ENCODE assay signal across 1 cellular context in genomic region chr19:2215281-2215751, GRCh38.
TF ChIP-seq lines count a peak whose summit lies in the region.

No MANE protein-coding gene starts in this region.

TF ChIP-seq in GM23338, 12 proteins besides CTCF, POLR2A, EP300 and RAD21 (continued from another document):
- TF ChIP-seq, protein P1, sequence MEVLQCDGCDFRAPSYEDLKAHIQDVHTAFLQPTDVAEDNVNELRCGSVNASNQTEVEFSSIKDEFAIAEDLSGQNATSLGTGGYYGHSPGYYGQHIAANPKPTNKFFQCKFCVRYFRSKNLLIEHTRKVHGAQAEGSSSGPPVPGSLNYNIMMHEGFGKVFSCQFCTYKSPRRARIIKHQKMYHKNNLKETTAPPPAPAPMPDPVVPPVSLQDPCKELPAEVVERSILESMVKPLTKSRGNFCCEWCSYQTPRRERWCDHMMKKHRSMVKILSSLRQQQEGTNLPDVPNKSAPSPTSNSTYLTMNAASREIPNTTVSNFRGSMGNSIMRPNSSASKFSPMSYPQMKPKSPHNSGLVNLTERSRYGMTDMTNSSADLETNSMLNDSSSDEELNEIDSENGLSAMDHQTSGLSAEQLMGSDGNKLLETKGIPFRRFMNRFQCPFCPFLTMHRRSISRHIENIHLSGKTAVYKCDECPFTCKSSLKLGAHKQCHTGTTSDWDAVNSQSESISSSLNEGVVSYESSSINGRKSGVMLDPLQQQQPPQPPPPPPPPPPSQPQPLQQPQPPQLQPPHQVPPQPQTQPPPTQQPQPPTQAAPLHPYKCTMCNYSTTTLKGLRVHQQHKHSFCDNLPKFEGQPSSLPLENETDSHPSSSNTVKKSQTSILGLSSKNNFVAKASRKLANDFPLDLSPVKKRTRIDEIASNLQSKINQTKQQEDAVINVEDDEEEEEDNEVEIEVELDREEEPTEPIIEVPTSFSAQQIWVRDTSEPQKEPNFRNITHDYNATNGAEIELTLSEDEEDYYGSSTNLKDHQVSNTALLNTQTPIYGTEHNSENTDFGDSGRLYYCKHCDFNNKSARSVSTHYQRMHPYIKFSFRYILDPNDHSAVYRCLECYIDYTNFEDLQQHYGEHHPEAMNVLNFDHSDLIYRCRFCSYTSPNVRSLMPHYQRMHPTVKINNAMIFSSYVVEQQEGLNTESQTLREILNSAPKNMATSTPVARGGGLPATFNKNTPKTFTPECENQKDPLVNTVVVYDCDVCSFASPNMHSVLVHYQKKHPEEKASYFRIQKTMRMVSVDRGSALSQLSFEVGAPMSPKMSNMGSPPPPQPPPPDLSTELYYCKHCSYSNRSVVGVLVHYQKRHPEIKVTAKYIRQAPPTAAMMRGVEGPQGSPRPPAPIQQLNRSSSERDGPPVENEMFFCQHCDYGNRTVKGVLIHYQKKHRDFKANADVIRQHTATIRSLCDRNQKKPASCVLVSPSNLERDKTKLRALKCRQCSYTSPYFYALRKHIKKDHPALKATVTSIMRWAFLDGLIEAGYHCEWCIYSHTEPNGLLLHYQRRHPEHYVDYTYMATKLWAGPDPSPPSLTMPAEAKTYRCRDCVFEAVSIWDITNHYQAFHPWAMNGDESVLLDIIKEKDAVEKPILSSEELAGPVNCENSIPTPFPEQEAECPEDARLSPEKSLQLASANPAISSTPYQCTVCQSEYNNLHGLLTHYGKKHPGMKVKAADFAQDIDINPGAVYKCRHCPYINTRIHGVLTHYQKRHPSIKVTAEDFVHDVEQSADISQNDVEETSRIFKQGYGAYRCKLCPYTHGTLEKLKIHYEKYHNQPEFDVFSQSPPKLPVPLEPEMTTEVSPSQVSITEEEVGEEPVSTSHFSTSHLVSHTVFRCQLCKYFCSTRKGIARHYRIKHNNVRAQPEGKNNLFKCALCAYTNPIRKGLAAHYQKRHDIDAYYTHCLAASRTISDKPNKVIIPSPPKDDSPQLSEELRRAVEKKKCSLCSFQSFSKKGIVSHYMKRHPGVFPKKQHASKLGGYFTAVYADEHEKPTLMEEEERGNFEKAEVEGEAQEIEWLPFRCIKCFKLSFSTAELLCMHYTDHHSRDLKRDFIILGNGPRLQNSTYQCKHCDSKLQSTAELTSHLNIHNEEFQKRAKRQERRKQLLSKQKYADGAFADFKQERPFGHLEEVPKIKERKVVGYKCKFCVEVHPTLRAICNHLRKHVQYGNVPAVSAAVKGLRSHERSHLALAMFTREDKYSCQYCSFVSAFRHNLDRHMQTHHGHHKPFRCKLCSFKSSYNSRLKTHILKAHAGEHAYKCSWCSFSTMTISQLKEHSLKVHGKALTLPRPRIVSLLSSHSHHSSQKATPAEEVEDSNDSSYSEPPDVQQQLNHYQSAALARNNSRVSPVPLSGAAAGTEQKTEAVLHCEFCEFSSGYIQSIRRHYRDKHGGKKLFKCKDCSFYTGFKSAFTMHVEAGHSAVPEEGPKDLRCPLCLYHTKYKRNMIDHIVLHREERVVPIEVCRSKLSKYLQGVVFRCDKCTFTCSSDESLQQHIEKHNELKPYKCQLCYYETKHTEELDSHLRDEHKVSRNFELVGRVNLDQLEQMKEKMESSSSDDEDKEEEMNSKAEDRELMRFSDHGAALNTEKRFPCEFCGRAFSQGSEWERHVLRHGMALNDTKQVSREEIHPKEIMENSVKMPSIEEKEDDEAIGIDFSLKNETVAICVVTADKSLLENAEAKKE (CRISPR knock-in tag; IDR thresholded peaks at IDR 0.05): no peak
- no peak for TF ChIP-seq ZNF114 (CRISPR knock-in tag; IDR thresholded peaks at IDR 0.05)
- TF ChIP-seq, protein P2, sequence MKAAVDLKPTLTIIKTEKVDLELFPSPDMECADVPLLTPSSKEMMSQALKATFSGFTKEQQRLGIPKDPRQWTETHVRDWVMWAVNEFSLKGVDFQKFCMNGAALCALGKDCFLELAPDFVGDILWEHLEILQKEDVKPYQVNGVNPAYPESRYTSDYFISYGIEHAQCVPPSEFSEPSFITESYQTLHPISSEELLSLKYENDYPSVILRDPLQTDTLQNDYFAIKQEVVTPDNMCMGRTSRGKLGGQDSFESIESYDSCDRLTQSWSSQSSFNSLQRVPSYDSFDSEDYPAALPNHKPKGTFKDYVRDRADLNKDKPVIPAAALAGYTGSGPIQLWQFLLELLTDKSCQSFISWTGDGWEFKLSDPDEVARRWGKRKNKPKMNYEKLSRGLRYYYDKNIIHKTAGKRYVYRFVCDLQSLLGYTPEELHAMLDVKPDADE (IDR thresholded peaks at IDR 0.05): no peak
- TF ChIP-seq POLR2AphosphoS5 (IDR thresholded peaks at IDR 0.05; ENCODE audit: low read depth): no peak
- no peak for TF ChIP-seq NANOG (IDR thresholded peaks at IDR 0.05; ENCODE audit: borderline replicate concordance)
- TF ChIP-seq EZH2 (IDR thresholded peaks at IDR 0.05; ENCODE audit: low read depth, unreplicated experiment): no peak
- TF ChIP-seq EZH2phosphoT487 (IDR thresholded peaks at IDR 0.05; ENCODE audit: unreplicated experiment): no peak
- no peak for TF ChIP-seq ZNF331 (CRISPR knock-in tag; IDR thresholded peaks at IDR 0.05; ENCODE audit: low read depth)
